Comparison of ENCODE assay signal across 1 cellular context in genomic region chr22:37817705-37818311, GRCh38.
TF ChIP-seq lines count a peak whose summit lies in the region.

No MANE protein-coding gene starts in this region.

TF ChIP-seq in HepG2, 621 proteins besides CTCF, POLR2A, EP300 and RAD21 (continued from another document and continues in another):
- TF ChIP-seq ZBTB25 (CRISPR knock-in tag; IDR thresholded peaks at IDR 0.05) (peak; percentile 87), ZNF503 (CRISPR knock-in tag; IDR thresholded peaks at IDR 0.05) (peak; percentile 63; the same call in 1 of the 2 replicates), ZNF598 (CRISPR knock-in tag; IDR thresholded peaks at IDR 0.05; ENCODE audit: borderline replicate concordance) (no peak), ZNF337 (CRISPR knock-in tag; IDR thresholded peaks at IDR 0.05; ENCODE audit: borderline replicate concordance, low read depth) (no peak; the same call in 1 of the 2 replicates), HNF4G (IDR thresholded peaks at IDR 0.05; ENCODE audit: borderline replicate concordance, low read depth, low read length) (peak; percentile 61; the same call in 1 of the 2 replicates), HNF4G (CRISPR knock-in tag; IDR thresholded peaks at IDR 0.05; ENCODE audit: borderline replicate concordance, low read depth) (peak; percentile 81), TRIM24 (CRISPR knock-in tag; IDR thresholded peaks at IDR 0.05) (no peak), DNMT1 (CRISPR knock-in tag; IDR thresholded peaks at IDR 0.05) (peak; percentile 39; the same call in 1 of the 2 replicates), SMAD9 (CRISPR knock-in tag; IDR thresholded peaks at IDR 0.05) (no peak), IKZF1 (IDR thresholded peaks at IDR 0.05) (no peak), KIAA2018 (CRISPR knock-in tag; IDR thresholded peaks at IDR 0.05; ENCODE audit: borderline replicate concordance) (no peak), ZNF720 (CRISPR knock-in tag; IDR thresholded peaks at IDR 0.05) (no peak), ZNF572 (CRISPR knock-in tag; IDR thresholded peaks at IDR 0.05) (peak; percentile 67; the same call in 1 of the 2 replicates), SKI (IDR thresholded peaks at IDR 0.05; ENCODE audit: partially characterized antibody) (peak; percentile 93), ZNF737 (CRISPR knock-in tag; IDR thresholded peaks at IDR 0.05; ENCODE audit: borderline replicate concordance) (no peak), HDAC6 (IDR thresholded peaks at IDR 0.05; ENCODE audit: low read depth, low read length) (no peak), ZBTB10 (CRISPR knock-in tag; IDR thresholded peaks at IDR 0.05; ENCODE audit: borderline replicate concordance) (peak; percentile 91; the same call in 1 of the 2 replicates), CREM (IDR thresholded peaks at IDR 0.05) (peak; percentile 43), CREM (CRISPR knock-in tag; IDR thresholded peaks at IDR 0.05) (no peak), E2F5 (CRISPR knock-in tag; conservative IDR thresholded peaks at IDR 0.05) (no peak), ZNF256 (CRISPR knock-in tag; conservative IDR thresholded peaks at IDR 0.05) (no peak; the same call in 1 of the 2 replicates), ZNF468 (CRISPR knock-in tag; IDR thresholded peaks at IDR 0.05) (no peak), FLYWCH1 (CRISPR knock-in tag; IDR thresholded peaks at IDR 0.05) (no peak), ZNF549 (CRISPR knock-in tag; IDR thresholded peaks at IDR 0.05) (no peak), ZNF501 (CRISPR knock-in tag; IDR thresholded peaks at IDR 0.05) (peak; percentile 92), HDAC1 (CRISPR knock-in tag; IDR thresholded peaks at IDR 0.05) (peak; percentile 87), BORCS8-MEF2B (CRISPR knock-in tag; IDR thresholded peaks at IDR 0.05) (peak; percentile 83), NR0B2 (CRISPR knock-in tag; IDR thresholded peaks at IDR 0.05) (no peak; the same call in 1 of the 2 replicates), NFRKB (IDR thresholded peaks at IDR 0.05) (no peak), ZNF34 (CRISPR knock-in tag; IDR thresholded peaks at IDR 0.05; ENCODE audit: borderline replicate concordance) (no peak), YEATS4 (CRISPR knock-in tag; IDR thresholded peaks at IDR 0.05; ENCODE audit: borderline replicate concordance) (peak; percentile 75), NBN (conservative IDR thresholded peaks at IDR 0.05) (no peak), ZFP91 (CRISPR knock-in tag; IDR thresholded peaks at IDR 0.05; ENCODE audit: borderline replicate concordance) (peak; percentile 87), RNF219 (CRISPR knock-in tag; IDR thresholded peaks at IDR 0.05) (no peak), PHF8 (CRISPR knock-in tag; IDR thresholded peaks at IDR 0.05) (peak; percentile 77), PATZ1 (CRISPR knock-in tag; IDR thresholded peaks at IDR 0.05) (peak; percentile 98), NFATC3 (CRISPR knock-in tag; IDR thresholded peaks at IDR 0.05) (no peak), ZBTB3 (CRISPR knock-in tag; IDR thresholded peaks at IDR 0.05; ENCODE audit: borderline replicate concordance, low read depth) (no peak), ZNF839 (CRISPR knock-in tag; IDR thresholded peaks at IDR 0.05; ENCODE audit: borderline replicate concordance) (peak; percentile 38; the same call in 1 of the 2 replicates)
